ENCODE assay signal across 12 cellular contexts in genomic region chr2:234412726-234413125, GRCh38.
DNase-seq lines count a peak whose midpoint lies in the region; TF ChIP-seq lines count a peak whose summit lies in the region.
"Had no signal": no experiment of that assay in that cellular context is flagged by ENCODE, and none has a peak within 500 bp of the region (broad histone marks: within the 10 kb centered on the region; RNA-seq: fewer than 3 reads in every experiment).

No MANE protein-coding gene starts in this region.

- no peak for TF ChIP-seq CTCF in fibroblast of pulmonary artery (IDR thresholded peaks at IDR 0.05; ENCODE audit: low read length, missing control alignments)

- H3K4me3 ChIP-seq in fibroblast of pulmonary artery (replicated peaks; ENCODE audit: low read depth, low read length) = no peak overlapping the region
- H3K4me3 ChIP-seq: gastrocnemius medialis had no signal

- peak; percentile 29 for DNase-seq in NCI-H1092 treated with DMSO at 0.1 percent for 48 hours (lab: John Stamatoyannopoulos, UW)
- no peak for DNase-seq in NCI-H1092 (lab: John Stamatoyannopoulos, UW)
- DNase-seq in RPMI7951 (ENCODE audit: low read depth) = peak; percentile 99
- peak; percentile 38 for DNase-seq in fibroblast of pulmonary artery (ENCODE audit: low read depth)
- DNase-seq in stromal cell of bone marrow (ENCODE audit: low read depth) = peak; percentile 75
- no peak for DNase-seq in HT-29 (ENCODE audit: low spot score)
- DNase-seq in SK-N-DZ (ENCODE audit: low spot score) = no peak
- DNase-seq in NCI-H774 (lab: John Stamatoyannopoulos, UW) = no peak
- DNase-seq: activated CD8-positive, alpha-beta memory T cell treated with anti-CD3 and anti-CD28 coated beads, Interleukin-2, amount 10 ng/mL, durations not matched to agents 7 days and 5 days; Calu3; gastrocnemius medialis; SHP77 treated with DMSO at 0.1 percent for 48 hours had no signal

Comparison
In these comparisons a context has a peak if more than half of its experiments do, and no peak if none do; other contexts are left out.
1. DNase-seq: peak in NCI-H1092 treated with DMSO at 0.1 percent for 48 hours (single experiment), RPMI7951 (single experiment), fibroblast of pulmonary artery (single experiment) and stromal cell of bone marrow (single experiment); none in NCI-H1092 (single experiment), HT-29 (single experiment), SK-N-DZ (single experiment) and NCI-H774 (single experiment).